In the genomic region with DNA sequence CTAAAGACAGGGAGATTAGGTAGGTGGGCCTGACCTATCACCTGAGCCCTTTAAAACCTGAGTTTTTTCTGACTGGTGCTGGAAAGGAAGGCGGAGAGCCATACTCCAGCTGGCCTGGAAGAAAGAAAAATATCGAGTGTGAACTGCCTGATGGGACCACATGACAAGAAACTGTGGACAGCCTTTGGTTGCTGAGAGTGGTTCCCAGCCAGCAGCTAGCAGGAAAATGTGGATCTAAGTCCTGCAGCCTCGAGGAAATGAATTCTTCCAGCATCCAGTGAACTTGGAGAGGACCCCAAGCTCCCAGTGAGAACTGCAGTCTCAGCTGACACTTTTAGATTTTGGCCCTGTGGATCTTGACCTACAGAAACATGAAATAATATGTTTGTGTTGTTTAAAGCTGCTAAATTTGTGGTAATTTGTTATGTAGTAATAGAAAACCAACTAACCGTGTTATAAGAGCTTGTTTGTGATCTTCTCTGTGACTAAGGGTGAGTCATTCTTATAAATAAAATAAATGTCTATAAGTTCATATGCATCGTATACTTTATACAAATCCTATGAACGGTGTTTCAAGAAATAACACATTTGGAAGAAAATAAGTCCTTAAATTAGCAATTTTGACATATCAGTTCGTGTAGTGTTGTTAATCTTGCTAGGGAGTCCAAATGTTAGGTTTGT, we compare ENCODE assay signal across 14 cellular contexts.
"Had no signal": no experiment of that assay in that cellular context is flagged by ENCODE, and none has a peak within 500 bp of the region (broad histone marks: within the 10 kb centered on the region; RNA-seq: fewer than 3 reads in every experiment).

No MANE protein-coding gene starts in this region.

- H3K9me3 ChIP-seq: esophagus muscularis mucosa, psoas muscle, upper lobe of right lung had no signal

- DNase-seq: activated CD4-positive, alpha-beta T cell treated with anti-CD3 and anti-CD28 coated beads, Interleukin-2, amount 50 U/mL, for 4 hours; activated CD4-positive, CD25-positive, alpha-beta regulatory T cell treated with anti-CD3 and anti-CD28 coated beads, Interleukin-2, amount 50 U/mL, for 72 hours; activated effector memory CD4-positive, alpha-beta T cell treated with Interleukin-2 at 50 U/mL for 16 hours; activated T-cell treated with anti-CD3 and anti-CD28 coated beads, Interleukin-2, amount 50 U/mL, for 24 hours; amniotic stem cell; endodermal cell; foreskin keratinocyte; head of caudate nucleus; left colon; nephron progenitor cell; psoas muscle; stimulated activated CD4-positive, alpha-beta T cell treated with anti-CD3 and anti-CD28 coated beads, Interleukin-4, amount 100 ng/mL, for 24 hours; upper lobe of right lung had no signal

- H3K4me1 ChIP-seq: esophagus muscularis mucosa, foreskin keratinocyte, psoas muscle, upper lobe of right lung had no signal

- H3K36me3 ChIP-seq: esophagus muscularis mucosa, upper lobe of right lung had no signal

- H3K4me3 ChIP-seq: esophagus muscularis mucosa, psoas muscle, upper lobe of right lung had no signal

- H3K27ac ChIP-seq: esophagus muscularis mucosa, foreskin keratinocyte, psoas muscle, upper lobe of right lung had no signal

- H3K27me3 ChIP-seq: esophagus muscularis mucosa, upper lobe of right lung had no signal
